ENCODE assay signal across 13 cellular contexts in the genomic region with DNA sequence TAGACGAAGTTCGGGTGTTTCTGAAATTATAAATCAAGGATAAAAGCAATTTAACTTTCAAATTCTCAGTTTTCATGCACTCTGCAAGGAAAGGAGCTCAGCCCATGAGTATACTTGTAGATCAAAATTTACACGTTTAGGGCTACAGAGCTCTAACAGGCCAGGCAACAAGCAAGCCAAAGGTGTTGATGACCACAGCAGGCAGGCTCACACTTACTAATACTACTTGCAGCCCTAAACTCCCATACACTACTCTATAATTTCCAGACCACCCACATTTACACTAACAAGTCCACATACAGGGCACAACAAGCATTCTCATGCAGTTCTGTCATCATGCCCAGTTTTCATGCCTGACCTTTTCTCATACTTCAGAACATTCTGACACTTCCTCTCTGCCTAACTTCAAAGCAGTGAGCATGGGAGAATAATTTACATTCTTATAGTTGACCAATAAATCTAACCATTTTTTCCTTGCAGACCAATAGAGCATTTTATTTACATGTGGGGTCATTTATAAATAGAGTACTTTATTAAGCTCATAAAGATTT.
"Had no signal": no experiment of that assay in that cellular context is flagged by ENCODE, and none has a peak within 500 bp of the region (broad histone marks: within the 10 kb centered on the region; RNA-seq: fewer than 3 reads in every experiment).

No MANE protein-coding gene starts in this region.

- H3K4me3 Mint-ChIP-seq: activated B cell treated with CpG ODN at 0.5 μM for 24 hours; activated CD4-positive, alpha-beta T cell treated with anti-CD3 and anti-CD28 coated beads, Interleukin-2, amount 10 ng/mL, durations not matched to agents 24 days and 14 days; activated naive CD4-positive, alpha-beta T cell treated with anti-CD3 and anti-CD28 coated beads, Interleukin-2, amount 10 ng/mL, durations not matched to agents 7 days and 5 days; activated T-helper 17 cell treated with anti-CD3 and anti-CD28 coated beads, Interleukin-2, amount 50 U/mL, for 72 hours; neural crest cell had no signal

- H3K4me1 Mint-ChIP-seq: activated B cell treated with CpG ODN at 0.5 μM for 24 hours; activated CD4-positive, alpha-beta T cell treated with anti-CD3 and anti-CD28 coated beads, Interleukin-2, amount 10 ng/mL, durations not matched to agents 24 days and 14 days; activated naive CD4-positive, alpha-beta T cell treated with anti-CD3 and anti-CD28 coated beads, Interleukin-2, amount 10 ng/mL, durations not matched to agents 7 days and 5 days; activated T-helper 17 cell treated with anti-CD3 and anti-CD28 coated beads, Interleukin-2, amount 50 U/mL, for 72 hours had no signal

- DNase-seq: activated B cell treated with CpG ODN at 0.5 μM for 24 hours; activated CD4-positive, alpha-beta T cell treated with anti-CD3 and anti-CD28 coated beads, Interleukin-2, amount 10 ng/mL, durations not matched to agents 24 days and 14 days; activated naive CD4-positive, alpha-beta T cell treated with anti-CD3 and anti-CD28 coated beads, Interleukin-2, amount 10 ng/mL, durations not matched to agents 7 days and 5 days; activated T-cell treated with anti-CD3 and anti-CD28 coated beads for 4 hours; adrenal gland; cerebellar nuclear complex; dorsolateral prefrontal cortex; ovary; SK-N-SH; uterus had no signal

- H3K4me3 ChIP-seq: adrenal gland, dorsolateral prefrontal cortex, ovary, smooth muscle cell, uterus had no signal

- H3K9me3 Mint-ChIP-seq: activated B cell treated with CpG ODN at 0.5 μM for 24 hours; activated CD4-positive, alpha-beta T cell treated with anti-CD3 and anti-CD28 coated beads, Interleukin-2, amount 10 ng/mL, durations not matched to agents 24 days and 14 days; activated naive CD4-positive, alpha-beta T cell treated with anti-CD3 and anti-CD28 coated beads, Interleukin-2, amount 10 ng/mL, durations not matched to agents 7 days and 5 days; activated T-helper 17 cell treated with anti-CD3 and anti-CD28 coated beads, Interleukin-2, amount 50 U/mL, for 72 hours had no signal

- H3K27ac Mint-ChIP-seq: activated B cell treated with CpG ODN at 0.5 μM for 24 hours; activated CD4-positive, alpha-beta T cell treated with anti-CD3 and anti-CD28 coated beads, Interleukin-2, amount 10 ng/mL, durations not matched to agents 24 days and 14 days; activated naive CD4-positive, alpha-beta T cell treated with anti-CD3 and anti-CD28 coated beads, Interleukin-2, amount 10 ng/mL, durations not matched to agents 7 days and 5 days; activated T-helper 17 cell treated with anti-CD3 and anti-CD28 coated beads, Interleukin-2, amount 50 U/mL, for 72 hours had no signal

- H3K36me3 ChIP-seq: adrenal gland, ovary had no signal

- H3K36me3 Mint-ChIP-seq: activated naive CD4-positive, alpha-beta T cell treated with anti-CD3 and anti-CD28 coated beads, Interleukin-2, amount 10 ng/mL, durations not matched to agents 7 days and 5 days had no signal

- H3K27me3 ChIP-seq: adrenal gland, dorsolateral prefrontal cortex, ovary, uterus had no signal
